ENCODE assay signal across 8 cellular contexts in genomic region chr1:58768971-58769808, GRCh38. TPM values are rescaled to one million over a fixed set of nuclear protein-coding genes. Genes with fewer than 3 reads are reported as not detected.
A peak's percentile ranks its signal among the peaks of the same experiment; 100 is the strongest.
DNase-seq lines count a peak whose midpoint lies in the region; ATAC-seq and TF ChIP-seq lines count a peak whose summit lies in the region.

No MANE protein-coding gene starts in this region.

- DNase-seq in DND-41 (peak; percentile 59), MM.1S (no peak), UCSD-AML1 (lab: John Stamatoyannopoulos, UW; ENCODE audit: unreplicated experiment) (peak; percentile 60), dorsolateral prefrontal cortex (peak; percentile 54 to 86 (median 78)), right lobe of liver (peak; percentile 78 to 80 (median 78)), superior temporal gyrus (ENCODE audit: extremely low spot score) (peak; percentile 88)
- DNase-seq in T-helper 2 cell treated with Interferon-gamma antibody and Interleukin-4, amounts not matched to agents 5 μg/mL and 100 μg/mL, for 36 hours (ENCODE audit: low spot score), result no peak

- TF ChIP-seq CTCF in DND-41 (IDR thresholded peaks at IDR 0.05; ENCODE audit: borderline replicate concordance, extremely low read depth, low read length, poor library complexity, severe bottlenecking) (peak; percentile 82), MM.1S (IDR thresholded peaks at IDR 0.05; ENCODE audit: low read length) (peak; percentile 72), dorsolateral prefrontal cortex (IDR thresholded peaks at IDR 0.05 in 54 of 56, conservative IDR thresholded peaks at IDR 0.05 in 2 of 56; ENCODE audit: low read depth in 1 of 56, partially characterized antibody in 56 of 56) (peak; percentile 48 to 91 (median 85)), right lobe of liver (IDR thresholded peaks at IDR 0.05) (peak; percentile 72 to 91 (median 90))

- H3K36me3 Mint-ChIP-seq in T-helper 2 cell treated with Interferon-gamma antibody and Interleukin-4, amounts not matched to agents 5 μg/mL and 100 μg/mL, for 36 hours (ENCODE audit: low read depth), result no peaks in the 10 kb centered on the region

- intact Hi-C loops in dorsolateral prefrontal cortex (cut with DNase I), result loop anchor here in 1 of 2 donors (10.0 kb wide), 1 partner anchor 254 kb away; no protein-coding TSS in a partner anchor
- intact Hi-C loops in right lobe of liver (cut with DNase I), result no loop called here

- H4K20me1 ChIP-seq in DND-41 (ENCODE audit: insufficient read depth, low read length) (no peaks in the 10 kb centered on the region), MM.1S (ENCODE audit: insufficient read depth, low read length) (no peaks in the 10 kb centered on the region)

- no peaks in the 10 kb centered on the region for H3K9me3 Mint-ChIP-seq in T-helper 2 cell treated with Interferon-gamma antibody and Interleukin-4, amounts not matched to agents 5 μg/mL and 100 μg/mL, for 36 hours

- no peak for TF ChIP-seq POLR2A in right lobe of liver (IDR thresholded peaks at IDR 0.05)

- H3K4me1 ChIP-seq in DND-41 (ENCODE audit: insufficient read depth, low read length), result peaks cover 19% of the 10 kb centered on the region
- peaks cover 20% of the 10 kb centered on the region for H3K4me1 ChIP-seq in MM.1S (ENCODE audit: low read length)
- peaks cover 0 to 6% (median 2%) of the 10 kb centered on the region in 4 donors for H3K4me1 ChIP-seq in right lobe of liver

- no peak overlapping the region for H3K4me3 Mint-ChIP-seq in T-helper 2 cell treated with Interferon-gamma antibody and Interleukin-4, amounts not matched to agents 5 μg/mL and 100 μg/mL, for 36 hours

- H3K27me3 Mint-ChIP-seq in T-helper 2 cell treated with Interferon-gamma antibody and Interleukin-4, amounts not matched to agents 5 μg/mL and 100 μg/mL, for 36 hours (ENCODE audit: low read depth), result peaks cover 4% of the 10 kb centered on the region

- no peaks in the 10 kb centered on the region for H3K9me3 ChIP-seq in DND-41 (ENCODE audit: insufficient read depth, low read length, severe bottlenecking)
- no peaks in the 10 kb centered on the region for H3K9me3 ChIP-seq in MM.1S (replicated peaks; ENCODE audit: insufficient read depth, low read length)
- no peaks in the 10 kb centered on the region for H3K9me3 ChIP-seq in right lobe of liver

- H3K79me2 ChIP-seq in DND-41 (ENCODE audit: insufficient read depth, low read length) (no peaks in the 10 kb centered on the region), MM.1S (ENCODE audit: low read length) (no peaks in the 10 kb centered on the region)

- H3K27me3 ChIP-seq in DND-41 (ENCODE audit: insufficient read depth, low read length, poor library complexity), result no peaks in the 10 kb centered on the region
- H3K27me3 ChIP-seq in MM.1S (replicated peaks; ENCODE audit: insufficient read depth, low read length), result no peaks in the 10 kb centered on the region
- no peaks in the 10 kb centered on the region for H3K27me3 ChIP-seq in dorsolateral prefrontal cortex
- no peaks in the 10 kb centered on the region for H3K27me3 ChIP-seq in right lobe of liver

- no peak overlapping the region for H3K9ac ChIP-seq in DND-41 (ENCODE audit: low read depth, low read length)
- H3K9ac ChIP-seq in MM.1S (ENCODE audit: low read length), result no peak overlapping the region

- no peak overlapping the region for H3K27ac Mint-ChIP-seq in T-helper 2 cell treated with Interferon-gamma antibody and Interleukin-4, amounts not matched to agents 5 μg/mL and 100 μg/mL, for 36 hours

- H3K4me3 ChIP-seq in DND-41 (ENCODE audit: low read depth in 1 of 2, low read length in 2 of 2) (no peak overlapping the region), MM.1S (ENCODE audit: low read length) (no peak overlapping the region), dorsolateral prefrontal cortex (no peak overlapping the region), right lobe of liver (no peak overlapping the region)

- no peak overlapping the region for H2AFZ ChIP-seq in DND-41 (ENCODE audit: low read depth, low read length)
- H2AFZ ChIP-seq in MM.1S (ENCODE audit: low read length), result no peak overlapping the region

- no peaks in the 10 kb centered on the region for H3K9me2 ChIP-seq in MM.1S (replicated peaks; ENCODE audit: insufficient read depth, low read length)

- peaks cover 15% of the 10 kb centered on the region for H3K4me1 Mint-ChIP-seq in T-helper 2 cell treated with Interferon-gamma antibody and Interleukin-4, amounts not matched to agents 5 μg/mL and 100 μg/mL, for 36 hours (ENCODE audit: low read depth)

- H3K27ac ChIP-seq in DND-41 (ENCODE audit: low read length), result no peak overlapping the region
- no peak overlapping the region for H3K27ac ChIP-seq in MM.1S (ENCODE audit: low read length)
- no peak overlapping the region for H3K27ac ChIP-seq in dorsolateral prefrontal cortex
- no peak overlapping the region for H3K27ac ChIP-seq in right lobe of liver

- no peak overlapping the region for H3K4me2 ChIP-seq in DND-41 (ENCODE audit: insufficient read depth, low read length)
- H3K4me2 ChIP-seq in MM.1S (ENCODE audit: low read depth, low read length), result no peak overlapping the region

- H3K36me3 ChIP-seq in DND-41 (ENCODE audit: insufficient read depth, low read length) (no peaks in the 10 kb centered on the region), MM.1S (replicated peaks; ENCODE audit: insufficient read depth, low read length) (no peaks in the 10 kb centered on the region), right lobe of liver (no peaks in the 10 kb centered on the region)

- no peak for ATAC-seq in DND-41 (ENCODE audit: insufficient read depth, low read depth)
- ATAC-seq in right lobe of liver, result peak; percentile 72 to 81 (median 78)
- no peak for ATAC-seq in HG02642 (IDR thresholded peaks at IDR 0.05; ENCODE audit: poor library complexity, unreplicated experiment)

- H3F3A ChIP-seq in MM.1S (ENCODE audit: insufficient read depth, low read length), result peaks cover 8% of the 10 kb centered on the region

- WGBS in right lobe of liver (ENCODE audit: insufficient coverage, low coverage, low lambda C conversion rate, missing lambda C conversion rate), result 20% methylated on average over 19 of the region's 22 CpGs

RNA-seq across cellular contexts. Expression of gene JUN, which starts 14.7 kb away (rescaled TPM):
- 100 to 1,000 TPM in 18 of 120 experiments, 10 to 100 TPM in 102; 41.3 to 211 (median 70.6) TPM for total RNA-seq in dorsolateral prefrontal cortex
- total RNA-seq in right lobe of liver, result 100 to 1,000 TPM in 3 of 6 experiments, 10 to 100 TPM in 2, 1 to 10 TPM in 1; 9.3 to 116 (median 88.1) TPM

Comparison
In these comparisons a context has a peak if more than half of its experiments do, and no peak if none do; other contexts are left out.
1. ATAC-seq: peak in right lobe of liver (4 of 4); none in DND-41 (single experiment) and HG02642 (single experiment).
2. DNase-seq: peak in DND-41 (single experiment), UCSD-AML1 (single experiment), dorsolateral prefrontal cortex (10 of 10), right lobe of liver (3 of 3) and superior temporal gyrus (single experiment); none in MM.1S (single experiment) and T-helper 2 cell treated with Interferon-gamma antibody and Interleukin-4, amounts not matched to agents 5 μg/mL and 100 μg/mL, for 36 hours (single experiment).
3. Peak in every context shown above with its lines, with median percentiles within 50 percentile points of each other: CTCF ChIP-seq.